ENCODE assay signal across 8 cellular contexts in the genomic region with DNA sequence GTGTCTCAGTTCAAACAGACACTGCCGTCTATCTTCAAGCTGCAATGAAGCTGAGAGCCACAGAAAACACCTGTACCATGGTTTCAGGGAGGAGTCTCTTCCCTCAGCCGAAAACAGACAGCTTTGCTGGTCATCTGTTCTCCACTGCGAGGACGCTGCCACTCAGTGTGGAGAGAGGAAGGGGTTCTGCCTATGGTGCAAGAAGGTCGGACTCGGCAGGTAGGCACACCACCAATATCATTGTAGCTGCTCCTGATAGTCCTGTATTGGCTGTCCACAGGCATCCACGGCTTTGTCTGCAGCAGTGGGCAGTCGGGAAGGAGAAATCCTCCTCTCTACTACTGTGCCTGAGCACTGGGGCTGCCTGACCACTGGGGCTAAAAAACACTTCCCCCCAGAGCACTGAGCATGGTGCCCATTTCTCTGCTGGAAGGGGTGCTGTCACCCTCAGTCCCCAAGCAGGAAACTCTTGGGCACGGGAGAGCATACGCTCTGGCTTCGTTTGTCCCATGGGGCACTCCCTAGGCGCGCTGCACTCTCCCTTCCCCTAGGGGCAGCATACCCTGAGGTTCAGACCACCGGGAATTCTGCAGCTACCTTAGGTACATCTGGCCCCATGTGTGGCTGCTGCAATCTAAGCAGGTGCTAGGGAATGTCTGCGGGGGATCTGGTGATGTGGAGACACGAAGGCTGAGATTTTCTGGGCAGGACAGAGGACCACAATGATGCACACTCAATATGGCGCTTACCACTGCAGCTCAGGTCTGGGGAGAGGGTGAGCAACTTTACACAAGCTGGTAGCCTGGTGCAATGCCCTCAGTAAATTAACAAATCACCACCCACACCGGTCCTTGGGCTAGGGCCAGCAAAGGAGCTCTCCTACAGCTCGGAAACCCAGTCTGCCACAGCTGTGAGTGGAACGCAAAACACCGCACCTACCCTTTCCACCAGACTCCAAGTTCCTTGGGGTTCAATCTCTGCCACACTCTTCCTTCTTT.
DNase-seq lines count a peak whose midpoint lies in the region; ATAC-seq and TF ChIP-seq lines count a peak whose summit lies in the region.

No MANE protein-coding gene starts in this region.

- TF ChIP-seq CTCF in GM13977 (IDR thresholded peaks at IDR 0.05; ENCODE audit: extremely low read depth, insufficient read depth, missing control alignments) (peak; percentile 22), KMS-11 (conservative IDR thresholded peaks at IDR 0.05; ENCODE audit: low read depth, low read length) (0 out of 2 replicates have a peak, but pooled peaks have one; percentile 31), brain microvascular endothelial cell (IDR thresholded peaks at IDR 0.05; ENCODE audit: low read depth, low read length, missing control alignments) (peak; percentile 46), natural killer cell (IDR thresholded peaks at IDR 0.05) (no peak)

- H3K9ac ChIP-seq in KMS-11: no peak overlapping the region; the same call in 1 of the 2 replicates
- H3K9ac ChIP-seq in mucosa of stomach (ENCODE audit: low read length): peak overlapping the region; percentile 40

- H3K36me3 ChIP-seq in KMS-11 (ENCODE audit: insufficient read depth): no peaks in the 10 kb centered on the region
- H3K36me3 ChIP-seq in brain microvascular endothelial cell (replicated peaks): no peaks in the 10 kb centered on the region
- no peaks in the 10 kb centered on the region for H3K36me3 ChIP-seq in mucosa of stomach (ENCODE audit: control insufficient read depth, insufficient read depth, low read length)

- H3K4me3 Mint-ChIP-seq in natural killer cell: no peak overlapping the region

- H2AFZ ChIP-seq in KMS-11 (ENCODE audit: low read depth): peak overlapping the region; percentile 87

- no peaks in the 10 kb centered on the region for H3K79me2 ChIP-seq in KMS-11 (ENCODE audit: insufficient read depth, low read depth)

- H3K4me1 Mint-ChIP-seq in natural killer cell: no peaks in the 10 kb centered on the region

- H3K4me3 ChIP-seq in KMS-11 (IDR thresholded peaks at IDR 0.05; ENCODE audit: insufficient read depth, low read depth, low read length) (no peak overlapping the region), brain microvascular endothelial cell (ENCODE audit: low read depth, low read length) (no peak overlapping the region), mucosa of stomach (ENCODE audit: low read length) (peak overlapping the region; percentile 69)

- peaks cover 5 to 6% of the 10 kb centered on the region in 2 donors for H3K9me3 Mint-ChIP-seq in natural killer cell

- H3K36me3 Mint-ChIP-seq in natural killer cell: no peaks in the 10 kb centered on the region

- no peaks in the 10 kb centered on the region for H4K20me1 ChIP-seq in KMS-11 (ENCODE audit: insufficient read depth)

- no peaks in the 10 kb centered on the region for H3K27me3 Mint-ChIP-seq in natural killer cell (ENCODE audit: low read depth in 2 of 2)

- DNase-seq in GM13977 (ENCODE audit: low spot score): no peak
- DNase-seq in brain microvascular endothelial cell: no peak
- DNase-seq in hypothalamus (lab: John Stamatoyannopoulos, UW): no peak
- DNase-seq in natural killer cell: no peak
- no peak for DNase-seq in midbrain (lab: John Stamatoyannopoulos, UW)

- H3K27me3 ChIP-seq in KMS-11 (ENCODE audit: insufficient read depth, low read depth): no peaks in the 10 kb centered on the region
- no peaks in the 10 kb centered on the region for H3K27me3 ChIP-seq in brain microvascular endothelial cell (replicated peaks)
- H3K27me3 ChIP-seq in mucosa of stomach (ENCODE audit: control insufficient read depth, insufficient read depth, low read length): no peaks in the 10 kb centered on the region

- intact Hi-C loops in natural killer cell (cut with micrococcal nuclease): no loop called here

- peak overlapping the region; percentile 45 for H3K4me2 ChIP-seq in KMS-11

- H3K27ac ChIP-seq in KMS-11 (no peak overlapping the region), brain microvascular endothelial cell (no peak overlapping the region)

- H3K27ac Mint-ChIP-seq in natural killer cell: no peak overlapping the region

- ATAC-seq in GM21723 (IDR thresholded peaks at IDR 0.05; ENCODE audit: unreplicated experiment): peak; percentile 40
- ATAC-seq in natural killer cell: no peak

- no peaks in the 10 kb centered on the region for H3K9me3 ChIP-seq in mucosa of stomach (ENCODE audit: control insufficient read depth, low read length)

- in situ Hi-C loops in GM13977 (cut with MboI; ENCODE audit: low pct_unique_long_range_greater_than_20kb, low sequenced_read_pairs, unreplicated experiment) (no loop called here), brain microvascular endothelial cell (cut with HindIII; ENCODE audit: low pct_ligation_motif_present, low sequenced_read_pairs) (no loop called here)

- peaks cover 4% of the 10 kb centered on the region for H3K4me1 ChIP-seq in KMS-11 (ENCODE audit: low read depth, poor library complexity, severe bottlenecking)
- no peaks in the 10 kb centered on the region for H3K4me1 ChIP-seq in mucosa of stomach (ENCODE audit: control insufficient read depth, insufficient read depth, low read length)
